Comparison of ENCODE assay signal across 1 cellular context in genomic region chr5:14720236-14720923, GRCh38.
TF ChIP-seq lines count a peak whose summit lies in the region.

No MANE protein-coding gene starts in this region.

TF ChIP-seq in WTC11, 78 proteins besides CTCF, POLR2A, EP300 and RAD21 (continued from another document):
- no peak for TF ChIP-seq STAT6 (CRISPR knock-in tag; conservative IDR thresholded peaks at IDR 0.05; ENCODE audit: low read depth)
- no peak for TF ChIP-seq TCF7 (CRISPR knock-in tag; IDR thresholded peaks at IDR 0.05; ENCODE audit: low read depth)
- TF ChIP-seq NR3C1 (CRISPR knock-in tag; conservative IDR thresholded peaks at IDR 0.05; ENCODE audit: low read depth): no peak
- TF ChIP-seq AFF4 (CRISPR knock-in tag; IDR thresholded peaks at IDR 0.05; ENCODE audit: borderline replicate concordance): no peak
